In the genomic region with DNA sequence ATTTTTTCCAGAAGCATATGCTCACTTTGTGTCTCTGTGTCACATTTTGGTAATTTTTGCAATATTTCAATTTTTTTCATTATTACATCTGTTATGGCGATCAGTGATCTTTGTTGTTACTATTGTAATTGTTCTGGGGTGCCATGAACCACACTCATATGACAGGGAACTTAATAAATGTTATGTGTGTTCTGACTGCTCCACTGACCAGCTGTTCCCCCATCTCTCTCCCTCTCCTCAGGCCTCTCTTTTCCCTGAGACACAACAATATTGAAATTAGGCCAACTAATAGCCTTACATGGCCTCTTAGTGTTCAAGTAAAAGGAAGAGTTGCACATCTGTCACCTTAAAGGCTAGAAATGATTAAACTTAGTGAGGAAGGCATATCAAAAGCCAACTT, we compare ENCODE assay signal across 18 cellular contexts.
"Had no signal": no experiment of that assay in that cellular context is flagged by ENCODE, and none has a peak within 500 bp of the region (broad histone marks: within the 10 kb centered on the region; RNA-seq: fewer than 3 reads in every experiment).

No MANE protein-coding gene starts in this region.

- FAIRE-seq: small intestine had no signal

- H3K4me2 ChIP-seq: hepatocyte had no signal

- H3K4me1 ChIP-seq: right atrium auricular region, sigmoid colon, stomach, transverse colon had no signal

- H3K79me2 ChIP-seq: hepatocyte had no signal

- H3K4me3 Mint-ChIP-seq: effector memory CD8-positive, alpha-beta T cell; nephron had no signal

- H3K4me1 Mint-ChIP-seq: nephron had no signal

- H3K36me3 ChIP-seq: ovary, right atrium auricular region, sigmoid colon, stomach, thoracic aorta, transverse colon had no signal

- DNase-seq: effector memory CD8-positive, alpha-beta T cell; erythroblast; head of caudate nucleus; kidney glomerular epithelial cell; mucosa of descending colon; ovary; sigmoid colon; small intestine; stimulated activated CD4-positive, alpha-beta T cell treated with anti-CD3 and anti-CD28 coated beads, Interleukin-12 subunit alpha, Interleukin-12 subunit beta, amount 100 ng/mL, for 4 hours; stimulated activated naive CD4-positive, alpha-beta T cell; stomach; substantia nigra; transverse colon had no signal

- H2AFZ ChIP-seq: hepatocyte had no signal

- H3K27ac Mint-ChIP-seq: effector memory CD8-positive, alpha-beta T cell; nephron had no signal

- H3K27me3 ChIP-seq: foreskin keratinocyte, hepatocyte, ovary, right atrium auricular region, sigmoid colon, stomach, transverse colon had no signal

- H3K9me3 ChIP-seq: ovary had no signal

- H3K27ac ChIP-seq: hepatocyte, ovary, right atrium auricular region, sigmoid colon, stomach, thoracic aorta, transverse colon had no signal

- H3K4me3 ChIP-seq: hepatocyte, mucosa of descending colon, ovary, right atrium auricular region, sigmoid colon, stomach, thoracic aorta, transverse colon had no signal
